36 cellular contexts compared by ENCODE assay signal in the genomic region with DNA sequence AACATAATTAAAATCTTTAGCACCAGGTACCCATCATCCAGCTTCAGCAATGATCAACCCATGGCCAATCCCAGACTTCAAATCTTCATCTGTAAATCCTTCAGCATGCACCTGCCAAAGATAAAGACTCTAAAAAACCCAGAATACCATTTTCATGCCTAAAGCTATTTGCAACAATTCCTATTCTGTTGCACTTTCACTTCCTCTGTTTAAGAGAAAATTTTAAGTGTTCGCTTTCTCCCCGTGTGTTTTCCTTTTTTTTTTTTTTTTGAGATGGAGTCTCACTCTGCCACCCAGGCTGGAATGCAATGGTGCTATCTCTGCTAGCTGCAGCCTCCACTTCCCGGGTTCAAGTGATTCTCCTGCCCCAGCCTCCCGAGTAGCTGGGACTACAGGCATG. TPM values are rescaled to one million over a fixed set of nuclear protein-coding genes. Genes with fewer than 3 reads are reported as not detected.
"Had no signal": no experiment of that assay in that cellular context is flagged by ENCODE, and none has a peak within 500 bp of the region (broad histone marks: within the 10 kb centered on the region; RNA-seq: fewer than 3 reads in every experiment).

No MANE protein-coding gene starts in this region.

- H2AFZ ChIP-seq: hepatocyte had no signal

- H3K36me3 ChIP-seq: adrenal gland, esophagus muscularis mucosa, gastrocnemius medialis, heart right ventricle had no signal

- H3K4me3 ChIP-seq: adrenal gland, body of pancreas, esophagus muscularis mucosa, gastrocnemius medialis, heart right ventricle, hepatocyte had no signal

- FAIRE-seq: colon had no signal

- ATAC-seq: activated CD4-positive, alpha-beta T cell treated with anti-CD3 and anti-CD28 coated beads for 36 hours; activated CD8-positive, alpha-beta memory T cell treated with anti-CD3 and anti-CD28 coated beads, Interleukin-2, amount 10 ng/mL, durations not matched to agents 7 days and 5 days; activated CD8-positive, alpha-beta T cell treated with anti-CD3 and anti-CD28 coated beads, Interleukin-2, amount 10 ng/mL, durations not matched to agents 7 days and 5 days; activated naive CD8-positive, alpha-beta T cell treated with anti-CD3 and anti-CD28 coated beads, Interleukin-2, amount 50 U/mL, for 24 hours; body of pancreas; effector memory CD8-positive, alpha-beta T cell; foreskin keratinocyte; gastrocnemius medialis; heart right ventricle had no signal

- H3K79me2 ChIP-seq: hepatocyte had no signal

- H3K4me2 ChIP-seq: hepatocyte had no signal

- H3K4me1 ChIP-seq: adrenal gland, body of pancreas, esophagus muscularis mucosa, foreskin keratinocyte, gastrocnemius medialis, heart right ventricle had no signal

- H3K27me3 ChIP-seq: body of pancreas, foreskin keratinocyte, gastrocnemius medialis, hepatocyte had no signal

- H3K9me3 ChIP-seq: adrenal gland, body of pancreas, gastrocnemius medialis had no signal

- H3K27ac ChIP-seq: adrenal gland, body of pancreas, esophagus muscularis mucosa, foreskin keratinocyte, gastrocnemius medialis, heart right ventricle, hepatocyte had no signal

- DNase-seq: activated CD4-positive, alpha-beta memory T cell treated with anti-CD3 and anti-CD28 coated beads for 36 hours; activated CD4-positive, alpha-beta T cell treated with anti-CD3 and anti-CD28 coated beads for 36 hours; activated CD4-positive, alpha-beta T cell treated with anti-CD3 and anti-CD28 coated beads, Interleukin-2, amount 10 ng/mL, durations not matched to agents 24 days and 14 days; activated CD4-positive, CD25-positive, alpha-beta regulatory T cell; activated CD4-positive, CD25-positive, alpha-beta regulatory T cell treated with anti-CD3 and anti-CD28 coated beads, Interleukin-2, amount 50 U/mL, for 72 hours; activated CD8-positive, alpha-beta memory T cell treated with anti-CD3 and anti-CD28 coated beads, Interleukin-2, amount 10 ng/mL, durations not matched to agents 7 days and 5 days; activated CD8-positive, alpha-beta memory T cell treated with anti-CD3 and anti-CD28 coated beads, Interleukin-2, amount 50 U/mL, for 4 hours; activated CD8-positive, alpha-beta T cell treated with anti-CD3 and anti-CD28 coated beads, Interleukin-2, amount 10 ng/mL, durations not matched to agents 7 days and 5 days; activated effector memory CD4-positive, alpha-beta T cell treated with anti-CD3 and anti-CD28 coated beads, Interleukin-2, amount 50 U/mL, for 16 hours; activated naive CD4-positive, alpha-beta T cell treated with anti-CD3 and anti-CD28 coated beads for 36 hours; activated naive CD8-positive, alpha-beta T cell treated with anti-CD3 and anti-CD28 coated beads for 36 hours; activated naive CD8-positive, alpha-beta T cell treated with anti-CD3 and anti-CD28 coated beads, Interleukin-2, amount 50 U/mL, for 24 hours; activated T-cell treated with anti-CD3 and anti-CD28 coated beads, Interleukin-2, amount 50 U/mL, for 1 hour; activated T-cell treated with anti-CD3 and anti-CD28 coated beads, Interleukin-2, amount 50 U/mL, for 48 hours; adrenal gland; amygdala; aorta; body of pancreas; caudate nucleus; cortex of kidney; dermis blood vessel endothelial cell; effector CD4-positive, alpha-beta T cell; effector memory CD8-positive, alpha-beta T cell; erythroblast; foreskin keratinocyte; gastrocnemius medialis; heart right ventricle; T1000 had no signal

RNA-seq across cellular contexts. Expression of a gene that starts 31.8 kb away (rescaled TPM):
- total RNA-seq: activated CD4-positive, alpha-beta memory T cell treated with anti-CD3 and anti-CD28 coated beads for 36 hours; activated CD4-positive, alpha-beta T cell treated with anti-CD3 and anti-CD28 coated beads for 36 hours; activated CD4-positive, alpha-beta T cell treated with anti-CD3 and anti-CD28 coated beads, Interleukin-2, amount 10 ng/mL, durations not matched to agents 24 days and 14 days; activated CD8-positive, alpha-beta memory T cell treated with anti-CD3 and anti-CD28 coated beads for 36 hours; activated CD8-positive, alpha-beta memory T cell treated with anti-CD3 and anti-CD28 coated beads, Interleukin-2, amount 10 ng/mL, durations not matched to agents 7 days and 5 days; activated CD8-positive, alpha-beta T cell treated with anti-CD3 and anti-CD28 coated beads, Interleukin-2, amount 10 ng/mL, durations not matched to agents 7 days and 5 days; activated naive CD4-positive, alpha-beta T cell treated with anti-CD3 and anti-CD28 coated beads for 36 hours; activated naive CD8-positive, alpha-beta T cell treated with anti-CD3 and anti-CD28 coated beads for 36 hours; activated T-helper 1 cell treated with anti-CD3 and anti-CD28 coated beads, Interleukin-12 subunit alpha, Interleukin-12 subunit beta, Interleukin-2, Interleukin-4 antibody, amounts not matched to agents 30 ng/mL and 10 ng/mL and 1 ng/mL, durations not matched to agents 14 hours and 24 hours and 36 hours; activated T-helper 2 cell treated with anti-CD3 and anti-CD28 coated beads, Interferon-gamma antibody, Interleukin-2, Interleukin-4, amounts not matched to agents 10 μg/mL and 5 μg/mL and 100 μg/mL, durations not matched to agents 14 hours and 24 hours and 36 hours; adrenal gland; aorta; body of pancreas; chondrocyte; dermis blood vessel endothelial cell; esophagus muscularis mucosa; foreskin keratinocyte; gastrocnemius medialis; glomerular endothelial cell; heart right ventricle; hepatocyte had no signal
- polyA plus RNA-seq: adrenal gland, aorta, foreskin keratinocyte, heart right ventricle, hepatocyte had no signal
